2 cellular contexts compared by ENCODE assay signal in the genomic region with DNA sequence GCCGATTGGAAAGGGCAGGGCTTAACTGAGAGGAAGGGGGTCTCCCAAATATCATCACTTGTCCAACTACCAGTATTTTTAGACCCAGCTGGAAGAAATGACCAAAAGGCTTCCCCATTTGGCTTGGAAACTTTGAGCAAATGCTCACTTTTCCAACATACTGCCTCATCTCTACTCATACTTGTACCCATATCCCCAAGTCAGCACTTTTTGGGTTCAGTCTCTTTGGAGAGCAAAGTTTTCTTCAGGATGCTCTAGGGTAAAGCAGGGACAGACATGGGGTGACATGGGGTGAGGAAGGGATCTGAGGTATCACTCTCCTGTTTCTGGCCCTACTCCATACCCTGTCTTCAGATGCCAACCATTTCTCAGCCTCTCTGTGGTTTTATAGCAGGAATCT.
TF ChIP-seq lines count a peak whose summit lies in the region.

No MANE protein-coding gene starts in this region.

TF ChIP-seq in HepG2, 621 proteins besides CTCF, POLR2A, EP300 and RAD21:
- TF ChIP-seq ZSCAN12 (CRISPR knock-in tag; IDR thresholded peaks at IDR 0.05) (no peak), ZNF746 (CRISPR knock-in tag; IDR thresholded peaks at IDR 0.05) (no peak), ZBTB1 (CRISPR knock-in tag; IDR thresholded peaks at IDR 0.05; ENCODE audit: borderline replicate concordance) (no peak), GTF2F1 (IDR thresholded peaks at IDR 0.05; ENCODE audit: low read length) (no peak), MAFK (conservative IDR thresholded peaks at IDR 0.05 in 1 of 2, IDR thresholded peaks at IDR 0.05 in 1 of 2; ENCODE audit: low read length in 2 of 2) (peak; percentile 87 to 90), MAFF (IDR thresholded peaks at IDR 0.05; ENCODE audit: low read depth, low read length) (peak; percentile 90), ONECUT2 (CRISPR knock-in tag; IDR thresholded peaks at IDR 0.05) (no peak), CHD2 (IDR thresholded peaks at IDR 0.05; ENCODE audit: low read depth, low read length) (no peak), ZMAT3 (CRISPR knock-in tag; conservative IDR thresholded peaks at IDR 0.05) (no peak)
- TF ChIP-seq, protein P1, sequence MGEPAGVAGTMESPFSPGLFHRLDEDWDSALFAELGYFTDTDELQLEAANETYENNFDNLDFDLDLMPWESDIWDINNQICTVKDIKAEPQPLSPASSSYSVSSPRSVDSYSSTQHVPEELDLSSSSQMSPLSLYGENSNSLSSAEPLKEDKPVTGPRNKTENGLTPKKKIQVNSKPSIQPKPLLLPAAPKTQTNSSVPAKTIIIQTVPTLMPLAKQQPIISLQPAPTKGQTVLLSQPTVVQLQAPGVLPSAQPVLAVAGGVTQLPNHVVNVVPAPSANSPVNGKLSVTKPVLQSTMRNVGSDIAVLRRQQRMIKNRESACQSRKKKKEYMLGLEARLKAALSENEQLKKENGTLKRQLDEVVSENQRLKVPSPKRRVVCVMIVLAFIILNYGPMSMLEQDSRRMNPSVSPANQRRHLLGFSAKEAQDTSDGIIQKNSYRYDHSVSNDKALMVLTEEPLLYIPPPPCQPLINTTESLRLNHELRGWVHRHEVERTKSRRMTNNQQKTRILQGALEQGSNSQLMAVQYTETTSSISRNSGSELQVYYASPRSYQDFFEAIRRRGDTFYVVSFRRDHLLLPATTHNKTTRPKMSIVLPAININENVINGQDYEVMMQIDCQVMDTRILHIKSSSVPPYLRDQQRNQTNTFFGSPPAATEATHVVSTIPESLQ (CRISPR knock-in tag; conservative IDR thresholded peaks at IDR 0.05): no peak
- TF ChIP-seq, protein P2, sequence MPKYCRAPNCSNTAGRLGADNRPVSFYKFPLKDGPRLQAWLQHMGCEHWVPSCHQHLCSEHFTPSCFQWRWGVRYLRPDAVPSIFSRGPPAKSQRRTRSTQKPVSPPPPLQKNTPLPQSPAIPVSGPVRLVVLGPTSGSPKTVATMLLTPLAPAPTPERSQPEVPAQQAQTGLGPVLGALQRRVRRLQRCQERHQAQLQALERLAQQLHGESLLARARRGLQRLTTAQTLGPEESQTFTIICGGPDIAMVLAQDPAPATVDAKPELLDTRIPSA (CRISPR knock-in tag; IDR thresholded peaks at IDR 0.05; ENCODE audit: borderline replicate concordance): no peak
- TF ChIP-seq, protein P3, sequence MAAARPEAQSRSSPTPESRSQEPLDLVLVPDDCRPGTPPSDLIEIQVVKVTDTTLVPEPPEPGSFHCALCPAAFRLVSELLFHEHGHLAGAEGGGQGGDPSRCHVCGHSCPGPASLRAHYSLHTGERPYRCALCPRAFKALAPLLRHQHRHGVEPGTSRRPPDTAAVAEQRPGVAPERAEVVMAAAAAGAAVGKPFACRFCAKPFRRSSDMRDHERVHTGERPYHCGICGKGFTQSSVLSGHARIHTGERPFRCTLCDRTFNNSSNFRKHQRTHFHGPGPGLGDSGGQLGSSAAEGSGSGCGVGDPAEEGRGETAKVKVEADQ (CRISPR knock-in tag; IDR thresholded peaks at IDR 0.05; ENCODE audit: borderline replicate concordance): no peak
TF ChIP-seq in HepG2: peak in this region for 2.

TF ChIP-seq in WTC11, 78 proteins besides CTCF, POLR2A, EP300 and RAD21:
- no peak for TF ChIP-seq ZNF138 (CRISPR knock-in tag; conservative IDR thresholded peaks at IDR 0.05)
- TF ChIP-seq, protein P4, sequence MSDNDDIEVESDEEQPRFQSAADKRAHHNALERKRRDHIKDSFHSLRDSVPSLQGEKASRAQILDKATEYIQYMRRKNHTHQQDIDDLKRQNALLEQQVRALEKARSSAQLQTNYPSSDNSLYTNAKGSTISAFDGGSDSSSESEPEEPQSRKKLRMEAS (CRISPR knock-in tag; IDR thresholded peaks at IDR 0.05): no peak
- no peak for TF ChIP-seq MXD4 (CRISPR knock-in tag; IDR thresholded peaks at IDR 0.05; ENCODE audit: borderline replicate concordance)
- TF ChIP-seq, protein P5, sequence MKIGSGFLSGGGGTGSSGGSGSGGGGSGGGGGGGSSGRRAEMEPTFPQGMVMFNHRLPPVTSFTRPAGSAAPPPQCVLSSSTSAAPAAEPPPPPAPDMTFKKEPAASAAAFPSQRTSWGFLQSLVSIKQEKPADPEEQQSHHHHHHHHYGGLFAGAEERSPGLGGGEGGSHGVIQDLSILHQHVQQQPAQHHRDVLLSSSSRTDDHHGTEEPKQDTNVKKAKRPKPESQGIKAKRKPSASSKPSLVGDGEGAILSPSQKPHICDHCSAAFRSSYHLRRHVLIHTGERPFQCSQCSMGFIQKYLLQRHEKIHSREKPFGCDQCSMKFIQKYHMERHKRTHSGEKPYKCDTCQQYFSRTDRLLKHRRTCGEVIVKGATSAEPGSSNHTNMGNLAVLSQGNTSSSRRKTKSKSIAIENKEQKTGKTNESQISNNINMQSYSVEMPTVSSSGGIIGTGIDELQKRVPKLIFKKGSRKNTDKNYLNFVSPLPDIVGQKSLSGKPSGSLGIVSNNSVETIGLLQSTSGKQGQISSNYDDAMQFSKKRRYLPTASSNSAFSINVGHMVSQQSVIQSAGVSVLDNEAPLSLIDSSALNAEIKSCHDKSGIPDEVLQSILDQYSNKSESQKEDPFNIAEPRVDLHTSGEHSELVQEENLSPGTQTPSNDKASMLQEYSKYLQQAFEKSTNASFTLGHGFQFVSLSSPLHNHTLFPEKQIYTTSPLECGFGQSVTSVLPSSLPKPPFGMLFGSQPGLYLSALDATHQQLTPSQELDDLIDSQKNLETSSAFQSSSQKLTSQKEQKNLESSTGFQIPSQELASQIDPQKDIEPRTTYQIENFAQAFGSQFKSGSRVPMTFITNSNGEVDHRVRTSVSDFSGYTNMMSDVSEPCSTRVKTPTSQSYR (CRISPR knock-in tag; IDR thresholded peaks at IDR 0.05): no peak
- TF ChIP-seq, protein P6, sequence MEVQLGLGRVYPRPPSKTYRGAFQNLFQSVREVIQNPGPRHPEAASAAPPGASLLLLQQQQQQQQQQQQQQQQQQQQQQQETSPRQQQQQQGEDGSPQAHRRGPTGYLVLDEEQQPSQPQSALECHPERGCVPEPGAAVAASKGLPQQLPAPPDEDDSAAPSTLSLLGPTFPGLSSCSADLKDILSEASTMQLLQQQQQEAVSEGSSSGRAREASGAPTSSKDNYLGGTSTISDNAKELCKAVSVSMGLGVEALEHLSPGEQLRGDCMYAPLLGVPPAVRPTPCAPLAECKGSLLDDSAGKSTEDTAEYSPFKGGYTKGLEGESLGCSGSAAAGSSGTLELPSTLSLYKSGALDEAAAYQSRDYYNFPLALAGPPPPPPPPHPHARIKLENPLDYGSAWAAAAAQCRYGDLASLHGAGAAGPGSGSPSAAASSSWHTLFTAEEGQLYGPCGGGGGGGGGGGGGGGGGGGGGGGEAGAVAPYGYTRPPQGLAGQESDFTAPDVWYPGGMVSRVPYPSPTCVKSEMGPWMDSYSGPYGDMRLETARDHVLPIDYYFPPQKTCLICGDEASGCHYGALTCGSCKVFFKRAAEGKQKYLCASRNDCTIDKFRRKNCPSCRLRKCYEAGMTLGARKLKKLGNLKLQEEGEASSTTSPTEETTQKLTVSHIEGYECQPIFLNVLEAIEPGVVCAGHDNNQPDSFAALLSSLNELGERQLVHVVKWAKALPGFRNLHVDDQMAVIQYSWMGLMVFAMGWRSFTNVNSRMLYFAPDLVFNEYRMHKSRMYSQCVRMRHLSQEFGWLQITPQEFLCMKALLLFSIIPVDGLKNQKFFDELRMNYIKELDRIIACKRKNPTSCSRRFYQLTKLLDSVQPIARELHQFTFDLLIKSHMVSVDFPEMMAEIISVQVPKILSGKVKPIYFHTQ (CRISPR knock-in tag; IDR thresholded peaks at IDR 0.05): no peak
- TF ChIP-seq, protein P7, sequence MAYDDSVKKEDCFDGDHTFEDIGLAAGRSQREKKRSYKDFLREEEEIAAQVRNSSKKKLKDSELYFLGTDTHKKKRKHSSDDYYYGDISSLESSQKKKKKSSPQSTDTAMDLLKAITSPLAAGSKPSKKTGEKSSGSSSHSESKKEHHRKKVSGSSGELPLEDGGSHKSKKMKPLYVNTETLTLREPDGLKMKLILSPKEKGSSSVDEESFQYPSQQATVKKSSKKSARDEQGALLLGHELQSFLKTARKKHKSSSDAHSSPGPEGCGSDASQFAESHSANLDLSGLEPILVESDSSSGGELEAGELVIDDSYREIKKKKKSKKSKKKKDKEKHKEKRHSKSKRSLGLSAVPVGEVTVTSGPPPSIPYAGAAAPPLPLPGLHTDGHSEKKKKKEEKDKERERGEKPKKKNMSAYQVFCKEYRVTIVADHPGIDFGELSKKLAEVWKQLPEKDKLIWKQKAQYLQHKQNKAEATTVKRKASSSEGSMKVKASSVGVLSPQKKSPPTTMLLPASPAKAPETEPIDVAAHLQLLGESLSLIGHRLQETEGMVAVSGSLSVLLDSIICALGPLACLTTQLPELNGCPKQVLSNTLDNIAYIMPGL (CRISPR knock-in tag; IDR thresholded peaks at IDR 0.05): no peak
- no peak for TF ChIP-seq CREM (CRISPR knock-in tag; IDR thresholded peaks at IDR 0.05)
- TF ChIP-seq ZNF396 (CRISPR knock-in tag; IDR thresholded peaks at IDR 0.05; ENCODE audit: borderline replicate concordance): no peak
- TF ChIP-seq, protein P8, sequence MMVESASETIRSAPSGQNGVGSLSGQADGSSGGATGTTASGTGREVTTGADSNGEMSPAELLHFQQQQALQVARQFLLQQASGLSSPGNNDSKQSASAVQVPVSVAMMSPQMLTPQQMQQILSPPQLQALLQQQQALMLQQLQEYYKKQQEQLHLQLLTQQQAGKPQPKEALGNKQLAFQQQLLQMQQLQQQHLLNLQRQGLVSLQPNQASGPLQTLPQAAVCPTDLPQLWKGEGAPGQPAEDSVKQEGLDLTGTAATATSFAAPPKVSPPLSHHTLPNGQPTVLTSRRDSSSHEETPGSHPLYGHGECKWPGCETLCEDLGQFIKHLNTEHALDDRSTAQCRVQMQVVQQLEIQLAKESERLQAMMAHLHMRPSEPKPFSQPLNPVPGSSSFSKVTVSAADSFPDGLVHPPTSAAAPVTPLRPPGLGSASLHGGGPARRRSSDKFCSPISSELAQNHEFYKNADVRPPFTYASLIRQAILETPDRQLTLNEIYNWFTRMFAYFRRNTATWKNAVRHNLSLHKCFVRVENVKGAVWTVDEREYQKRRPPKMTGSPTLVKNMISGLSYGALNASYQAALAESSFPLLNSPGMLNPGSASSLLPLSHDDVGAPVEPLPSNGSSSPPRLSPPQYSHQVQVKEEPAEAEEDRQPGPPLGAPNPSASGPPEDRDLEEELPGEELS (CRISPR knock-in tag; IDR thresholded peaks at IDR 0.05): no peak
- TF ChIP-seq, protein P9, sequence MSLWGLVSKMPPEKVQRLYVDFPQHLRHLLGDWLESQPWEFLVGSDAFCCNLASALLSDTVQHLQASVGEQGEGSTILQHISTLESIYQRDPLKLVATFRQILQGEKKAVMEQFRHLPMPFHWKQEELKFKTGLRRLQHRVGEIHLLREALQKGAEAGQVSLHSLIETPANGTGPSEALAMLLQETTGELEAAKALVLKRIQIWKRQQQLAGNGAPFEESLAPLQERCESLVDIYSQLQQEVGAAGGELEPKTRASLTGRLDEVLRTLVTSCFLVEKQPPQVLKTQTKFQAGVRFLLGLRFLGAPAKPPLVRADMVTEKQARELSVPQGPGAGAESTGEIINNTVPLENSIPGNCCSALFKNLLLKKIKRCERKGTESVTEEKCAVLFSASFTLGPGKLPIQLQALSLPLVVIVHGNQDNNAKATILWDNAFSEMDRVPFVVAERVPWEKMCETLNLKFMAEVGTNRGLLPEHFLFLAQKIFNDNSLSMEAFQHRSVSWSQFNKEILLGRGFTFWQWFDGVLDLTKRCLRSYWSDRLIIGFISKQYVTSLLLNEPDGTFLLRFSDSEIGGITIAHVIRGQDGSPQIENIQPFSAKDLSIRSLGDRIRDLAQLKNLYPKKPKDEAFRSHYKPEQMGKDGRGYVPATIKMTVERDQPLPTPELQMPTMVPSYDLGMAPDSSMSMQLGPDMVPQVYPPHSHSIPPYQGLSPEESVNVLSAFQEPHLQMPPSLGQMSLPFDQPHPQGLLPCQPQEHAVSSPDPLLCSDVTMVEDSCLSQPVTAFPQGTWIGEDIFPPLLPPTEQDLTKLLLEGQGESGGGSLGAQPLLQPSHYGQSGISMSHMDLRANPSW (CRISPR knock-in tag; conservative IDR thresholded peaks at IDR 0.05; ENCODE audit: low read depth): no peak
- TF ChIP-seq ZNF416 (CRISPR knock-in tag; IDR thresholded peaks at IDR 0.05): no peak
- TF ChIP-seq GRHL2 (CRISPR knock-in tag; IDR thresholded peaks at IDR 0.05; ENCODE audit: insufficient replicate concordance, severe bottlenecking): no peak
- no peak for TF ChIP-seq HMGA2 (CRISPR knock-in tag; IDR thresholded peaks at IDR 0.05)
- TF ChIP-seq RORB (CRISPR knock-in tag; IDR thresholded peaks at IDR 0.05): no peak
- no peak for TF ChIP-seq ZNF121 (CRISPR knock-in tag; IDR thresholded peaks at IDR 0.05)
